Comparison of ENCODE assay signal across 7 cellular contexts in the genomic region with DNA sequence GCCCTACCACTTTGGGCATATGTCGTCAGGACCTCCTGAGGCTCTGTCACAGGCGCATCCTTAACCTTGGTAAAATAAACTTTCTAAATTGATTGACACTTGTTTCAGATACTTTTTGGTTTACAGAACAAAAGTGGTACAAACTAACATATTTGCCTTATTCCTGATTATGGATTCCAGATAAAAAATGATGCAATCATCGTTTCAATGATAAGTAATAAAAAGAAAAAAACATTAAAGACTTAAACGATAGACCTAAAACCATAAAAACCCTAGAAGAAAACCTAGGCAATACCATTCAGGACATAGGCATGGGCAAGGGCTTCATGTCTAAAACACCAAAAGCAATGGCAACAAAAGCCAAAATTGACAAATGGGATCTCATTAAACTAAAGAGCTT. TPM values are rescaled to one million over a fixed set of nuclear protein-coding genes. Genes with fewer than 3 reads are reported as not detected.
"Had no signal": no experiment of that assay in that cellular context is flagged by ENCODE, and none has a peak within 500 bp of the region (broad histone marks: within the 10 kb centered on the region; RNA-seq: fewer than 3 reads in every experiment).

No MANE protein-coding gene starts in this region.

RNA-seq across cellular contexts. Expression of gene CRISP2, which starts 10.6 kb away (rescaled TPM):
- total RNA-seq: GM23248, H1, H7, H9, HFFc6 had no signal
- polyA plus RNA-seq: GM23248 had no signal

RNA-seq across cellular contexts. Expression of gene CRISP3, which starts 20.3 kb away (rescaled TPM):
- total RNA-seq: GM23248, GM23338, H1, H4, H7, H9, HFFc6 had no signal
- polyA plus RNA-seq: GM23248, GM23338, H1 had no signal
